ENCODE assay signal across 24 cellular contexts in the genomic region with DNA sequence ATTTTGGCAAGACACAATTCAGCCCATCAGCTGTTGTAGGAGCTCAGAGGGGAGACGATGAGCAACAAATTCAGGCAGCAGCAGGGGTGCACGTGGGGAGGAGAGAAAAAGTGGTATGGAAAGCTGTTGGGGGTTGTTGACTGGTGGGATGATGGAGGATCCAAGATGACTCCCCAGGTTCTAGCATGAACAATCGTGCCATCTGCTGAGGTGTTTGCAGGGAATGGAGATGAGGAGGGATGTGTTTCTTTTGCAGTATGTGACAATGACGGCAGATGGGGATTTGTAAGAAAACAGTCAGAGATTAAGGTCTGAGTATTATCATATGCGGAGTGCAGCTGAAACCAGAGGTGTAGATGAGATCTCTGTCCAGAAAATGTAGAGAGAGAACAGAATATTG.
"Had no signal": no experiment of that assay in that cellular context is flagged by ENCODE, and none has a peak within 500 bp of the region (broad histone marks: within the 10 kb centered on the region; RNA-seq: fewer than 3 reads in every experiment).

No MANE protein-coding gene starts in this region.

- H3K27me3 Mint-ChIP-seq: activated CD4-positive, alpha-beta memory T cell treated with anti-CD3 and anti-CD28 coated beads, Interleukin-2, amount 10 ng/mL, durations not matched to agents 7 days and 5 days; activated CD4-positive, alpha-beta T cell treated with anti-CD3 and anti-CD28 coated beads, Interleukin-2, amount 10 ng/mL, durations not matched to agents 24 days and 14 days; activated CD8-positive, alpha-beta memory T cell treated with anti-CD3 and anti-CD28 coated beads, Interleukin-2, amount 10 ng/mL, durations not matched to agents 7 days and 5 days; activated naive CD4-positive, alpha-beta T cell treated with anti-CD3 and anti-CD28 coated beads, Interleukin-2, amount 50 U/mL, for 24 hours; stimulated activated naive CD8-positive, alpha-beta T cell treated with anti-CD3 and anti-CD28 coated beads, Interleukin-15, Interleukin-2, amounts not matched to agents 100 ng/mL and 50 ng/mL, for 24 hours had no signal

- H3K4me3 ChIP-seq: adrenal gland, ascending aorta, pancreas, psoas muscle, right atrium auricular region, tibial artery had no signal

- H3K4me1 ChIP-seq: adrenal gland, ascending aorta, pancreas, psoas muscle, right atrium auricular region, tibial artery had no signal

- H3K27ac Mint-ChIP-seq: activated CD4-positive, alpha-beta memory T cell treated with anti-CD3 and anti-CD28 coated beads, Interleukin-2, amount 10 ng/mL, durations not matched to agents 7 days and 5 days; activated CD4-positive, alpha-beta T cell treated with anti-CD3 and anti-CD28 coated beads, Interleukin-2, amount 10 ng/mL, durations not matched to agents 24 days and 14 days; activated CD8-positive, alpha-beta memory T cell treated with anti-CD3 and anti-CD28 coated beads, Interleukin-2, amount 10 ng/mL, durations not matched to agents 7 days and 5 days; activated naive CD4-positive, alpha-beta T cell treated with anti-CD3 and anti-CD28 coated beads, Interleukin-2, amount 50 U/mL, for 24 hours; activated T-helper 1 cell treated with anti-CD3 and anti-CD28 coated beads, Interleukin-12 subunit alpha, Interleukin-12 subunit beta, Interleukin-2, Interleukin-4 antibody, amounts not matched to agents 30 ng/mL and 10 ng/mL and 1 ng/mL, durations not matched to agents 14 hours and 24 hours and 36 hours; stimulated activated naive CD8-positive, alpha-beta T cell treated with anti-CD3 and anti-CD28 coated beads, Interleukin-15, Interleukin-2, amounts not matched to agents 100 ng/mL and 50 ng/mL, for 24 hours had no signal

- H3K4me3 Mint-ChIP-seq: activated CD4-positive, alpha-beta memory T cell treated with anti-CD3 and anti-CD28 coated beads, Interleukin-2, amount 10 ng/mL, durations not matched to agents 7 days and 5 days; activated CD4-positive, alpha-beta T cell treated with anti-CD3 and anti-CD28 coated beads, Interleukin-2, amount 10 ng/mL, durations not matched to agents 24 days and 14 days; activated CD8-positive, alpha-beta memory T cell treated with anti-CD3 and anti-CD28 coated beads, Interleukin-2, amount 10 ng/mL, durations not matched to agents 7 days and 5 days; activated naive CD4-positive, alpha-beta T cell treated with anti-CD3 and anti-CD28 coated beads, Interleukin-2, amount 50 U/mL, for 24 hours; activated T-helper 1 cell treated with anti-CD3 and anti-CD28 coated beads, Interleukin-12 subunit alpha, Interleukin-12 subunit beta, Interleukin-2, Interleukin-4 antibody, amounts not matched to agents 30 ng/mL and 10 ng/mL and 1 ng/mL, durations not matched to agents 14 hours and 24 hours and 36 hours; natural killer cell; stimulated activated naive CD8-positive, alpha-beta T cell treated with anti-CD3 and anti-CD28 coated beads, Interleukin-15, Interleukin-2, amounts not matched to agents 100 ng/mL and 50 ng/mL, for 24 hours had no signal

- H3K27ac ChIP-seq: adrenal gland, ascending aorta, pancreas, psoas muscle, right atrium auricular region, tibial artery had no signal

- H3K27me3 ChIP-seq: adrenal gland, ascending aorta, pancreas, right atrium auricular region, tibial artery had no signal

- DNase-seq: activated CD4-positive, alpha-beta memory T cell treated with anti-CD3 and anti-CD28 coated beads, Interleukin-2, amount 10 ng/mL, durations not matched to agents 7 days and 5 days; activated CD4-positive, alpha-beta T cell treated with anti-CD3 and anti-CD28 coated beads, Interleukin-2, amount 10 ng/mL, durations not matched to agents 24 days and 14 days; activated CD8-positive, alpha-beta memory T cell treated with anti-CD3 and anti-CD28 coated beads, Interleukin-2, amount 10 ng/mL, durations not matched to agents 7 days and 5 days; activated gamma-delta T cell; activated T-cell treated with anti-CD3 and anti-CD28 coated beads for 4 hours; adrenal gland; cerebellar nuclear complex; effector CD4-positive, alpha-beta T cell; erythroblast; kidney glomerular epithelial cell; left ventricle myocardium superior; mammary epithelial cell; midbrain; natural killer cell; pancreas; psoas muscle; stimulated activated CD4-positive, alpha-beta T cell treated with anti-CD3 and anti-CD28 coated beads, Interleukin-4, amount 100 ng/mL, for 24 hours; tibial artery had no signal

- H3K9me3 ChIP-seq: adrenal gland, ascending aorta, pancreas, psoas muscle, right atrium auricular region, tibial artery had no signal

- ATAC-seq: activated CD4-positive, CD25-positive, alpha-beta regulatory T cell treated with anti-CD3 and anti-CD28 coated beads, Interleukin-2, amount 50 U/mL, for 24 hours; activated CD8-positive, alpha-beta memory T cell treated with anti-CD3 and anti-CD28 coated beads, Interleukin-2, amount 10 ng/mL, durations not matched to agents 7 days and 5 days; left ventricle myocardium superior; natural killer cell; pancreas; psoas muscle had no signal

- H3K4me1 Mint-ChIP-seq: activated CD4-positive, alpha-beta T cell treated with anti-CD3 and anti-CD28 coated beads, Interleukin-2, amount 10 ng/mL, durations not matched to agents 24 days and 14 days; activated CD8-positive, alpha-beta memory T cell treated with anti-CD3 and anti-CD28 coated beads, Interleukin-2, amount 10 ng/mL, durations not matched to agents 7 days and 5 days; activated naive CD4-positive, alpha-beta T cell treated with anti-CD3 and anti-CD28 coated beads, Interleukin-2, amount 50 U/mL, for 24 hours; natural killer cell had no signal

- H3K9me3 Mint-ChIP-seq: activated CD4-positive, alpha-beta memory T cell treated with anti-CD3 and anti-CD28 coated beads, Interleukin-2, amount 10 ng/mL, durations not matched to agents 7 days and 5 days; activated CD4-positive, alpha-beta T cell treated with anti-CD3 and anti-CD28 coated beads, Interleukin-2, amount 10 ng/mL, durations not matched to agents 24 days and 14 days; activated naive CD4-positive, alpha-beta T cell treated with anti-CD3 and anti-CD28 coated beads, Interleukin-2, amount 50 U/mL, for 24 hours; activated T-helper 1 cell treated with anti-CD3 and anti-CD28 coated beads, Interleukin-12 subunit alpha, Interleukin-12 subunit beta, Interleukin-2, Interleukin-4 antibody, amounts not matched to agents 30 ng/mL and 10 ng/mL and 1 ng/mL, durations not matched to agents 14 hours and 24 hours and 36 hours; natural killer cell; stimulated activated naive CD8-positive, alpha-beta T cell treated with anti-CD3 and anti-CD28 coated beads, Interleukin-15, Interleukin-2, amounts not matched to agents 100 ng/mL and 50 ng/mL, for 24 hours had no signal

- H3K36me3 ChIP-seq: adrenal gland, ascending aorta, right atrium auricular region, tibial artery had no signal
